In the genomic region with DNA sequence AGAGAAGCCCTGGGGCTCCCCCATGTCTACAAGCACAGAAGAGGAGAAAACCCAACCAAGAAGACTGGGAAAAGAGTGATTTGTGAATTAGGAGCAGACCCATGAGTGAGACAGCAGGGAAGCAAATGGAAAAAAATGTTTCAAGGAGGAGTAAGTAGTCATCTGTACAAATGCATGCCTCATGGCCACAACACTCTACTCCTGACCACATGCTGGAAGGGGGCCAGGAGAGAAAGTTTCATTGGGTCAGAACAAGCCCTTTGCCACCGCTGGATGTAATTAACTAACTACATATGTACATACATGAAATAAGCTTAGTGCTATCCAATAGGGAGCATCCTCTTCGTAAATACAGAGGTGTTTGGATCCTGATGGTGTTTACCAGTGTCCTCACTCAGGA, we compare ENCODE assay signal across 18 cellular contexts. TPM values are rescaled to one million over a fixed set of nuclear protein-coding genes. Genes with fewer than 3 reads are reported as not detected.
DNase-seq lines count a peak whose midpoint lies in the region; ATAC-seq and TF ChIP-seq lines count a peak whose summit lies in the region.
"Had no signal": no experiment of that assay in that cellular context is flagged by ENCODE, and none has a peak within 500 bp of the region (broad histone marks: within the 10 kb centered on the region; RNA-seq: fewer than 3 reads in every experiment).

No MANE protein-coding gene starts in this region.

- intact Hi-C loops in left ventricle myocardium superior (cut with micrococcal nuclease) = no loop called here

- TF ChIP-seq CTCF in AG10803 (conservative IDR thresholded peaks at IDR 0.05; ENCODE audit: low read length) (no peak), choroid plexus epithelial cell (conservative IDR thresholded peaks at IDR 0.05; ENCODE audit: low read depth, low read length) (no peak)

- DNase-seq in AG10803 (ENCODE audit: low read depth) = peak; percentile 76
- DNase-seq in NCI-H226 = peak; percentile 57
- peak; percentile 91 for DNase-seq in choroid plexus epithelial cell (ENCODE audit: low read depth)
- DNase-seq in kidney tubule cell (ENCODE audit: low spot score) = peak; percentile 38
- no peak for DNase-seq in left ventricle myocardium superior
- DNase-seq in OCI-M1 (lab: John Stamatoyannopoulos, UW) = no peak
- DNase-seq in KG1 (lab: John Stamatoyannopoulos, UW) = no peak
- DNase-seq: activated CD4-positive, alpha-beta memory T cell treated with anti-CD3 and anti-CD28 coated beads for 36 hours; activated T-cell treated with anti-CD3 and anti-CD28 coated beads, Interleukin-2, amount 50 U/mL, for 72 hours; dermis blood vessel endothelial cell; gastrocnemius medialis; NCI-H345; right lobe of liver; stimulated activated CD4-positive, alpha-beta T cell treated with anti-CD3 and anti-CD28 coated beads, Interleukin-4, amount 100 ng/mL, for 1 hour; transverse colon had no signal

- H3K4me3 ChIP-seq in AG10803 (ENCODE audit: low read length) (no peak overlapping the region), choroid plexus epithelial cell (ENCODE audit: low read depth, low read length) (no peak overlapping the region)
- H3K4me3 ChIP-seq: gastrocnemius medialis, K562, neural progenitor cell, right lobe of liver, transverse colon had no signal

- no peak for ATAC-seq in left ventricle myocardium superior
- ATAC-seq in HG03342 (IDR thresholded peaks at IDR 0.05; ENCODE audit: unreplicated experiment) = no peak
- ATAC-seq: activated T-cell treated with anti-CD3 and anti-CD28 coated beads, Interleukin-2, amount 50 U/mL, for 72 hours; gastrocnemius medialis; K562; right lobe of liver had no signal

RNA-seq across cellular contexts. Expression of a gene that starts 27.3 kb away (rescaled TPM):
- total RNA-seq in left ventricle myocardium superior = not detected
- total RNA-seq: activated CD4-positive, alpha-beta memory T cell treated with anti-CD3 and anti-CD28 coated beads for 36 hours; activated T-cell treated with anti-CD3 and anti-CD28 coated beads, Interleukin-2, amount 50 U/mL, for 72 hours; dermis blood vessel endothelial cell; gastrocnemius medialis; K562; right lobe of liver had no signal

RNA-seq across cellular contexts. Expression of a gene that starts 40.0 kb away (rescaled TPM):
- not detected for total RNA-seq in left ventricle myocardium superior
- total RNA-seq: activated CD4-positive, alpha-beta memory T cell treated with anti-CD3 and anti-CD28 coated beads for 36 hours; activated T-cell treated with anti-CD3 and anti-CD28 coated beads, Interleukin-2, amount 50 U/mL, for 72 hours; dermis blood vessel endothelial cell; gastrocnemius medialis; K562; right lobe of liver; transverse colon had no signal

Comparison
In these comparisons a context has a peak if more than half of its experiments do, and no peak if none do; other contexts are left out.
1. DNase-seq: peak in AG10803 (single experiment), NCI-H226 (single experiment), choroid plexus epithelial cell (single experiment) and kidney tubule cell (single experiment); none in left ventricle myocardium superior (single experiment), OCI-M1 (single experiment) and KG1 (single experiment).